Comparison of ENCODE assay signal across 7 cellular contexts in genomic region chr1:244435562-244436205, GRCh38. TPM values are rescaled to one million over a fixed set of nuclear protein-coding genes. Genes with fewer than 3 reads are reported as not detected.
A peak's percentile ranks its signal among the peaks of the same experiment; 100 is the strongest.
DNase-seq lines count a peak whose midpoint lies in the region; ATAC-seq and TF ChIP-seq lines count a peak whose summit lies in the region.

No MANE protein-coding gene starts in this region.

- 76 to 81% methylated on average over 6 of the region's 6 CpGs for WGBS in lower leg skin, 2 donors

- intact Hi-C loops in lower leg skin (cut with DNase I; ENCODE audit: low total_unique reads): no loop called here

- H3K4me3 Mint-ChIP-seq in T-helper 17 cell (no peak overlapping the region), endothelial cell (ENCODE audit: unreplicated experiment) (no peak overlapping the region)

- ATAC-seq in T-helper 17 cell (no peak), HG03095 (IDR thresholded peaks at IDR 0.05; ENCODE audit: unreplicated experiment) (no peak)

- H3K9me3 Mint-ChIP-seq in endothelial cell (ENCODE audit: unreplicated experiment): no peaks in the 10 kb centered on the region

- TF ChIP-seq POLR2A in lower leg skin (IDR thresholded peaks at IDR 0.05): no peak

- H3K27me3 Mint-ChIP-seq in T-helper 17 cell: no peaks in the 10 kb centered on the region
- peaks cover 3% of the 10 kb centered on the region for H3K27me3 Mint-ChIP-seq in endothelial cell (ENCODE audit: unreplicated experiment)

- H3K36me3 Mint-ChIP-seq in T-helper 17 cell (ENCODE audit: low read depth) (peaks cover 3% of the 10 kb centered on the region), endothelial cell (ENCODE audit: low read depth, unreplicated experiment) (peaks cover 8% of the 10 kb centered on the region)

- H3K9me3 ChIP-seq in T-helper 17 cell (ENCODE audit: control insufficient read depth, low read length, poor library complexity, severe bottlenecking): no peaks in the 10 kb centered on the region

- DNase-seq in GM04504 (ENCODE audit: low read depth) (peak; percentile 39), T-helper 17 cell (no peak), dermis blood vessel endothelial cell (peak; percentile 80), pons (ENCODE audit: low spot score) (peak; percentile 65), endothelial cell (ENCODE audit: low spot score) (no peak), lower leg skin (ENCODE audit: low spot score in 2 of 2) (no peak)

- H3K4me1 Mint-ChIP-seq in T-helper 17 cell (peaks cover 22% of the 10 kb centered on the region), endothelial cell (ENCODE audit: unreplicated experiment) (peaks cover 3% of the 10 kb centered on the region)

- no peak overlapping the region for H3K4me3 ChIP-seq in lower leg skin (ENCODE audit: low read depth, poor library complexity, severe bottlenecking)

- H3K27ac Mint-ChIP-seq in T-helper 17 cell: peak overlapping the region; percentile 74
- no peak overlapping the region for H3K27ac Mint-ChIP-seq in endothelial cell (ENCODE audit: unreplicated experiment)

- TF ChIP-seq CTCF in endothelial cell (IDR thresholded peaks at IDR 0.05; ENCODE audit: unreplicated experiment): no peak
- no peak for TF ChIP-seq CTCF in lower leg skin (IDR thresholded peaks at IDR 0.05)

RNA-seq across cellular contexts. Expression of gene ADSS2, which starts 16.0 kb away (rescaled TPM):
- 10 to 100 TPM; 44.6 to 48.1 TPM for total RNA-seq in T-helper 17 cell
- total RNA-seq in dermis blood vessel endothelial cell: 92.1 and 124 TPM in 2 replicates
- total RNA-seq in endothelial cell (ENCODE audit: unreplicated experiment): 35.4 TPM
- 10 to 100 TPM; 39.4 to 59.3 (median 47.0) TPM for total RNA-seq in lower leg skin

RNA-seq across cellular contexts. Expression of gene CATSPERE, which starts 25.4 kb away (rescaled TPM):
- total RNA-seq in T-helper 17 cell: under 1 TPM; 0.18 to 0.47 TPM
- 0.42 and 1.4 TPM in 2 replicates for total RNA-seq in dermis blood vessel endothelial cell
- total RNA-seq in endothelial cell (ENCODE audit: unreplicated experiment): 1.1 TPM
- under 1 TPM in 3 of 4 donors, not detected in 1; 0.25 to 0.98 (median 0.91) TPM for total RNA-seq in lower leg skin

Comparison
In these comparisons a context has a peak if more than half of its experiments do, and no peak if none do; other contexts are left out.
1. DNase-seq: peak in GM04504 (single experiment), dermis blood vessel endothelial cell (single experiment) and pons (single experiment); none in T-helper 17 cell (0 of 3), endothelial cell (single experiment) and lower leg skin (0 of 2).